ENCODE assay signal across 10 cellular contexts in the genomic region with DNA sequence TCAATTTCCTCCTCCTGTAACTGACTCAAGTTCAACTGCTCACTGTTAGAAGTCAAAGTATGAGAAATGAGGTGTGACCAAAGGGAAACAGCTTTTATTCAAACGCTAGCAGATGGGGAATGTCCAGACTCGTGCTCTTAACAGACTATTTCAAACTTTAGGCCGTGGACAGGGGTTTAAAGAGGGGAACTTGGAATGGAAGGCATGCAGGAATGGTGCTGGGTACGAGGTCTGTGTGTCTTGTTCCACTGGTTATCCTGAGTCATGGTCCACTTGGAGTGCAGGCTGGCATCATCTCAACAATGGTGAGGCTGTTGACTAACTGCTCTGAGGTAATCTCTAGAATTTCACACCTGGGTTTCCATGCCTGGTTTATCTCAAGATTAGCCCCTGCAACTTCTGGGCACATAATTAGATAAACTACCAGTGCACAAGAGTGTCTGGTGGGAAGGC. TPM values are rescaled to one million over a fixed set of nuclear protein-coding genes. Genes with fewer than 3 reads are reported as not detected.
DNase-seq lines count a peak whose midpoint lies in the region; ATAC-seq and TF ChIP-seq lines count a peak whose summit lies in the region.
"Had no signal": no experiment of that assay in that cellular context is flagged by ENCODE, and none has a peak within 500 bp of the region (broad histone marks: within the 10 kb centered on the region; RNA-seq: fewer than 3 reads in every experiment).

No MANE protein-coding gene starts in this region.

- H3K27me3 ChIP-seq in ACC112 (ENCODE audit: insufficient read depth, low read length), result no peaks in the 10 kb centered on the region
- H3K27me3 ChIP-seq in kidney epithelial cell (ENCODE audit: control insufficient read depth, insufficient read depth, low read length), result no peaks in the 10 kb centered on the region
- no peaks in the 10 kb centered on the region for H3K27me3 ChIP-seq in ovary

- no peak for TF ChIP-seq POLR2A in ovary (IDR thresholded peaks at IDR 0.05)

- H3K79me2 ChIP-seq in ACC112 (ENCODE audit: control insufficient read depth, insufficient read depth, low read length, unreplicated experiment), result no peaks in the 10 kb centered on the region

- H3K27ac ChIP-seq in ACC112 (ENCODE audit: low read depth, low read length), result no peak overlapping the region
- H3K27ac ChIP-seq in ovary, result no peak overlapping the region
- H3K27ac ChIP-seq: skin epidermis had no signal

- H2AFZ ChIP-seq in ACC112 (ENCODE audit: low read length, unreplicated experiment), result peak overlapping the region; percentile 33

- no peak overlapping the region for H3K4me3 ChIP-seq in ACC112 (ENCODE audit: low read depth, low read length)
- H3K4me3 ChIP-seq in astrocyte of the cerebellum (ENCODE audit: low read depth, low read length), result no peak overlapping the region
- no peak overlapping the region for H3K4me3 ChIP-seq in kidney epithelial cell (ENCODE audit: low read depth, low read length)
- no peak overlapping the region for H3K4me3 ChIP-seq in ovary
- H3K4me3 ChIP-seq: skin epidermis had no signal

- intact Hi-C loops in ovary (cut with DNase I), result no loop called here

- no peaks in the 10 kb centered on the region for H3K36me3 ChIP-seq in ACC112 (ENCODE audit: insufficient read depth, low read length)
- H3K36me3 ChIP-seq in kidney epithelial cell (ENCODE audit: control insufficient read depth, insufficient read depth, low read length), result no peaks in the 10 kb centered on the region
- H3K36me3 ChIP-seq in ovary, result no peaks in the 10 kb centered on the region

- in situ Hi-C loops in astrocyte of the cerebellum (cut with HindIII; ENCODE audit: low sequenced_read_pairs), result no loop called here

- DNase-seq in H4 (ENCODE audit: low spot score) (peak; percentile 43), astrocyte of the cerebellum (ENCODE audit: low read depth) (peak; percentile 59), kidney epithelial cell (ENCODE audit: low read depth) (peak; percentile 78), ovary (no peak)
- DNase-seq in effector CD4-positive, alpha-beta T cell, result no peak
- DNase-seq: CD4-positive, CD25-positive, alpha-beta regulatory T cell had no signal

- 65 to 70% (median 66%) methylated on average over 4 of the region's 4 CpGs for WGBS in ovary, 3 donors

- H3K4me1 ChIP-seq in ACC112 (ENCODE audit: control insufficient read depth, insufficient read depth, low read length, unreplicated experiment) (peaks cover 11% of the 10 kb centered on the region), ovary (ENCODE audit: insufficient read depth) (no peaks in the 10 kb centered on the region)

- no peaks in the 10 kb centered on the region for H3K9me3 ChIP-seq in ovary

- ATAC-seq in GM21381 (IDR thresholded peaks at IDR 0.05; ENCODE audit: unreplicated experiment) (no peak), GM21717 (IDR thresholded peaks at IDR 0.05; ENCODE audit: unreplicated experiment) (no peak)

- TF ChIP-seq CTCF in astrocyte of the cerebellum (IDR thresholded peaks at IDR 0.05; ENCODE audit: low read depth, low read length, missing control alignments), result no peak
- no peak for TF ChIP-seq CTCF in kidney epithelial cell (IDR thresholded peaks at IDR 0.05; ENCODE audit: insufficient read depth, low read length, poor library complexity, severe bottlenecking)
- no peak for TF ChIP-seq CTCF in ovary (IDR thresholded peaks at IDR 0.05)

- no peak for TF ChIP-seq EP300 in ovary (IDR thresholded peaks at IDR 0.05)

RNA-seq across cellular contexts. Expression of a gene that starts 22.9 kb away (rescaled TPM):
- 1.3 and 2.6 TPM in 2 replicates for total RNA-seq in H4 (2014; rRNA removed; shearing (Covaris generic))
- 6.0 and 6.5 TPM in 2 replicates for total RNA-seq in kidney epithelial cell
- 1 to 10 TPM; 1.3 to 4.8 (median 2.4) TPM for total RNA-seq in ovary
- polyA plus RNA-seq in ovary, result 1 to 10 TPM; 2.5 to 2.7 TPM

RNA-seq across cellular contexts. Expression of a gene that starts 57.3 kb away (rescaled TPM):
- total RNA-seq in H4 (2014; rRNA removed; shearing (Covaris generic)), result 7.2 and 7.8 TPM in 2 replicates
- total RNA-seq in kidney epithelial cell (6.8 and 10.3 TPM in 2 replicates), ovary (10 to 100 TPM; 10.3 to 31.1 (median 24.1) TPM)
- polyA plus RNA-seq in ovary, result 1 to 10 TPM; 4.0 to 8.6 TPM
- total RNA-seq: CD4-positive, CD25-positive, alpha-beta regulatory T cell had no signal
- polyA plus RNA-seq: CD4-positive, CD25-positive, alpha-beta regulatory T cell had no signal

Comparison
In these comparisons a context has a peak if more than half of its experiments do, and no peak if none do; other contexts are left out.
1. DNase-seq: peak in H4 (single experiment), astrocyte of the cerebellum (single experiment) and kidney epithelial cell (single experiment); none in effector CD4-positive, alpha-beta T cell (single experiment) and ovary (0 of 5).